Comparison of ENCODE assay signal across 1 cellular context in genomic region chr7:134630237-134630636, GRCh38.
TF ChIP-seq lines count a peak whose summit lies in the region.

No MANE protein-coding gene starts in this region.

TF ChIP-seq in GM12878, 131 proteins besides CTCF, POLR2A, EP300 and RAD21 (continued from another document):
- TF ChIP-seq BCL3 (IDR thresholded peaks at IDR 0.05; ENCODE audit: borderline replicate concordance, insufficient read depth, low read depth, low read length, poor library complexity, severe bottlenecking) (no peak), STAT3 (IDR thresholded peaks at IDR 0.05; ENCODE audit: low read depth, low read length) (no peak), RUNX3 (IDR thresholded peaks at IDR 0.05; ENCODE audit: low read length) (no peak)
